1 cellular context compared by ENCODE assay signal in the genomic region with DNA sequence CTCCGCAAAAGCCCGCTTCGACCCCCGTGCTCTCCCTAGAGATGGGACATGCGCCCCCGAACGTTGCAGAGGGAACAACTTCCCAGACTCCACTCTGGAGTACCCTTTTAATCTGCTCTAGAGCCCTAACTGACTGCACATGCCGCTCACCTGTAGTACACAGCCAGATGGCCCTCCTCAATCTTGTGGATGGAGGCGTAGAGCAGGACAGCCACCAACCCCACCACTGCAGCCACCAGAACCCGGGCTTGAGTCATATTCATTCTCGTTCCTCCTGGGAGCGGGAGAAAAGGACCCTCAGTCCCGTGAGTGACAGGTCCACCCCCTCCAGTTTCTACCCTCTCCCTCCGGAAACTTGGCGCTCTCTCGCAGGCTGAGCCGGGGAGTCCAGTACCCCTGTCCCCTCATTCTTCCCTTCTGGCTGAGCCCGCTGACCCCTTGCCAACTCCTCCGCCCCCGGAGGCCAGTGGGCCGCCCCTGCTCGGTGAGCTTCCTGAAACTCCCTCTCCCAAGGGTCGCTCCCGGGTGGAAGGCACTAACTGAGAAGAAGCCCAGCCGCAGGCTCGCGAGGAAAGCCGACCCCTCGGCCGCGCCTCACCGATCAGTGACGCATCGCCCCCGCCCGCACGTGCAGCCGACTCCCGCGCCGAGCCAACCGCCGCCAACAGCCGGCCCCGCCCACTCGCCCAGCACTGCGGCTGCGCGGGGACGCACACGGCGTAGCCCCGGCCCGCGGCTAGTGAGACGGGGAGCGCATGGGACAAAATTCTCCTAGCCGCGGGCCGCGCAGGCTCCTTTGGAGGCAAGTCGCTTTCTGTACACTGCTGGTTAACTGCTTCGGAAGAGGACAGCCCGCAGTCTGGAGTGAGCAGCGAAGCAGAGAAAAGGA.
TF ChIP-seq lines count a peak whose summit lies in the region.

A gene (minus strand): TSS at position 666 of the 889 bp plus-strand sequence. CDS start 403 bp downstream, at position 263.

TF ChIP-seq in HepG2, 621 proteins besides CTCF, POLR2A, EP300 and RAD21 (continued from another document and continues in another):
- TF ChIP-seq, protein P1, sequence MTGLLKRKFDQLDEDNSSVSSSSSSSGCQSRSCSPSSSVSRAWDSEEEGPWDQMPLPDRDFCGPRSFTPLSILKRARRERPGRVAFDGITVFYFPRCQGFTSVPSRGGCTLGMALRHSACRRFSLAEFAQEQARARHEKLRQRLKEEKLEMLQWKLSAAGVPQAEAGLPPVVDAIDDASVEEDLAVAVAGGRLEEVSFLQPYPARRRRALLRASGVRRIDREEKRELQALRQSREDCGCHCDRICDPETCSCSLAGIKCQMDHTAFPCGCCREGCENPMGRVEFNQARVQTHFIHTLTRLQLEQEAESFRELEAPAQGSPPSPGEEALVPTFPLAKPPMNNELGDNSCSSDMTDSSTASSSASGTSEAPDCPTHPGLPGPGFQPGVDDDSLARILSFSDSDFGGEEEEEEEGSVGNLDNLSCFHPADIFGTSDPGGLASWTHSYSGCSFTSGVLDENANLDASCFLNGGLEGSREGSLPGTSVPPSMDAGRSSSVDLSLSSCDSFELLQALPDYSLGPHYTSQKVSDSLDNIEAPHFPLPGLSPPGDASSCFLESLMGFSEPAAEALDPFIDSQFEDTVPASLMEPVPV (CRISPR knock-in tag; IDR thresholded peaks at IDR 0.05), result no peak; the same call in none of the 2 replicates
- TF ChIP-seq SPEN (CRISPR knock-in tag; IDR thresholded peaks at IDR 0.05; ENCODE audit: low read depth) (peak; percentile 95), HMGA1 (CRISPR knock-in tag; conservative IDR thresholded peaks at IDR 0.05) (no peak), FOXK1 (CRISPR knock-in tag; IDR thresholded peaks at IDR 0.05; ENCODE audit: borderline replicate concordance, low read depth) (no peak), ZBTB7B (CRISPR knock-in tag; IDR thresholded peaks at IDR 0.05) (peak; percentile 85), ZNF232 (CRISPR knock-in tag; IDR thresholded peaks at IDR 0.05; ENCODE audit: borderline replicate concordance) (peak; percentile 93; the same call in 1 of the 2 replicates), ZNF17 (CRISPR knock-in tag; IDR thresholded peaks at IDR 0.05) (peak; percentile 38; the same call in 1 of the 2 replicates), STAG1 (CRISPR knock-in tag; IDR thresholded peaks at IDR 0.05) (no peak; the same call in 1 of the 2 replicates), ZNF768 (CRISPR knock-in tag; IDR thresholded peaks at IDR 0.05) (peak; percentile 63), SNAPC2 (CRISPR knock-in tag; IDR thresholded peaks at IDR 0.05) (peak; percentile 74; the same call in 1 of the 2 replicates), ZNF274 (CRISPR knock-in tag; IDR thresholded peaks at IDR 0.05) (peak; percentile 59), ZNF75D (CRISPR knock-in tag; IDR thresholded peaks at IDR 0.05; ENCODE audit: borderline replicate concordance) (no peak; the same call in 1 of the 2 replicates), KAT7 (CRISPR knock-in tag; IDR thresholded peaks at IDR 0.05; ENCODE audit: borderline replicate concordance) (peak; percentile 94; the same call in 1 of the 2 replicates), ZMYM4 (CRISPR knock-in tag; IDR thresholded peaks at IDR 0.05) (peak; percentile 92), HOXA7 (CRISPR knock-in tag; IDR thresholded peaks at IDR 0.05) (no peak), CAMTA2 (CRISPR knock-in tag; IDR thresholded peaks at IDR 0.05; ENCODE audit: borderline replicate concordance) (no peak), ZNF3 (CRISPR knock-in tag; IDR thresholded peaks at IDR 0.05) (no peak), ZNF660 (CRISPR knock-in tag; IDR thresholded peaks at IDR 0.05; ENCODE audit: borderline replicate concordance, low read depth) (no peak), ZNF577 (CRISPR knock-in tag; IDR thresholded peaks at IDR 0.05; ENCODE audit: borderline replicate concordance, low read depth) (no peak), MEIS1 (CRISPR knock-in tag; IDR thresholded peaks at IDR 0.05; ENCODE audit: borderline replicate concordance) (peak; percentile 63; the same call in 1 of the 2 replicates), ZKSCAN5 (CRISPR knock-in tag; IDR thresholded peaks at IDR 0.05) (no peak), SSRP1 (CRISPR knock-in tag; IDR thresholded peaks at IDR 0.05) (no peak), KDM1A (CRISPR knock-in tag; IDR thresholded peaks at IDR 0.05) (no peak), ZNF781 (CRISPR knock-in tag; IDR thresholded peaks at IDR 0.05; ENCODE audit: borderline replicate concordance, not compliant biosample characterization) (peak; percentile 31), ZMYM2 (CRISPR knock-in tag; IDR thresholded peaks at IDR 0.05) (no peak), HNRNPH1 (optimal IDR thresholded peaks at IDR 0.05; ENCODE audit: low read depth, low read length) (no peak), NCOA1 (CRISPR knock-in tag; IDR thresholded peaks at IDR 0.05) (no peak), ZNF136 (CRISPR knock-in tag; IDR thresholded peaks at IDR 0.05; ENCODE audit: low read depth) (no peak), ZNF615 (CRISPR knock-in tag; IDR thresholded peaks at IDR 0.05; ENCODE audit: borderline replicate concordance) (peak; percentile 66; the same call in 1 of the 2 replicates), ZNF775 (CRISPR knock-in tag; IDR thresholded peaks at IDR 0.05; ENCODE audit: borderline replicate concordance) (no peak), MED1 (CRISPR knock-in tag; IDR thresholded peaks at IDR 0.05) (peak; percentile 76), PRPF4 (IDR thresholded peaks at IDR 0.05; ENCODE audit: low read depth, low read length, poor library complexity, severe bottlenecking) (no peak), FOXA1 (IDR thresholded peaks at IDR 0.05) (no peak), FOXA1 (CRISPR knock-in tag; IDR thresholded peaks at IDR 0.05) (peak; percentile 54; the same call in 1 of the 2 replicates), ZNF484 (CRISPR knock-in tag; IDR thresholded peaks at IDR 0.05; ENCODE audit: borderline replicate concordance, low read depth) (no peak), CREM (IDR thresholded peaks at IDR 0.05) (peak; percentile 37; the same call in 1 of the 2 replicates), CREM (CRISPR knock-in tag; IDR thresholded peaks at IDR 0.05) (no peak), ZNF549 (CRISPR knock-in tag; IDR thresholded peaks at IDR 0.05) (peak; percentile 39; the same call in 1 of the 2 replicates), REXO4 (CRISPR knock-in tag; IDR thresholded peaks at IDR 0.05; ENCODE audit: borderline replicate concordance) (0 out of 2 replicates have a peak, but pooled peaks have one; percentile 63), ZNF383 (CRISPR knock-in tag; IDR thresholded peaks at IDR 0.05; ENCODE audit: borderline replicate concordance) (no peak), MATR3 (CRISPR knock-in tag; IDR thresholded peaks at IDR 0.05) (no peak), KDM5B (CRISPR knock-in tag; IDR thresholded peaks at IDR 0.05; ENCODE audit: borderline replicate concordance) (peak; percentile 96)
- TF ChIP-seq, protein P2, sequence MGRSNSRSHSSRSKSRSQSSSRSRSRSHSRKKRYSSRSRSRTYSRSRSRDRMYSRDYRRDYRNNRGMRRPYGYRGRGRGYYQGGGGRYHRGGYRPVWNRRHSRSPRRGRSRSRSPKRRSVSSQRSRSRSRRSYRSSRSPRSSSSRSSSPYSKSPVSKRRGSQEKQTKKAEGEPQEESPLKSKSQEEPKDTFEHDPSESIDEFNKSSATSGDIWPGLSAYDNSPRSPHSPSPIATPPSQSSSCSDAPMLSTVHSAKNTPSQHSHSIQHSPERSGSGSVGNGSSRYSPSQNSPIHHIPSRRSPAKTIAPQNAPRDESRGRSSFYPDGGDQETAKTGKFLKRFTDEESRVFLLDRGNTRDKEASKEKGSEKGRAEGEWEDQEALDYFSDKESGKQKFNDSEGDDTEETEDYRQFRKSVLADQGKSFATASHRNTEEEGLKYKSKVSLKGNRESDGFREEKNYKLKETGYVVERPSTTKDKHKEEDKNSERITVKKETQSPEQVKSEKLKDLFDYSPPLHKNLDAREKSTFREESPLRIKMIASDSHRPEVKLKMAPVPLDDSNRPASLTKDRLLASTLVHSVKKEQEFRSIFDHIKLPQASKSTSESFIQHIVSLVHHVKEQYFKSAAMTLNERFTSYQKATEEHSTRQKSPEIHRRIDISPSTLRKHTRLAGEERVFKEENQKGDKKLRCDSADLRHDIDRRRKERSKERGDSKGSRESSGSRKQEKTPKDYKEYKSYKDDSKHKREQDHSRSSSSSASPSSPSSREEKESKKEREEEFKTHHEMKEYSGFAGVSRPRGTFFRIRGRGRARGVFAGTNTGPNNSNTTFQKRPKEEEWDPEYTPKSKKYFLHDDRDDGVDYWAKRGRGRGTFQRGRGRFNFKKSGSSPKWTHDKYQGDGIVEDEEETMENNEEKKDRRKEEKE (IDR thresholded peaks at IDR 0.05), result no peak
- TF ChIP-seq, protein P3, sequence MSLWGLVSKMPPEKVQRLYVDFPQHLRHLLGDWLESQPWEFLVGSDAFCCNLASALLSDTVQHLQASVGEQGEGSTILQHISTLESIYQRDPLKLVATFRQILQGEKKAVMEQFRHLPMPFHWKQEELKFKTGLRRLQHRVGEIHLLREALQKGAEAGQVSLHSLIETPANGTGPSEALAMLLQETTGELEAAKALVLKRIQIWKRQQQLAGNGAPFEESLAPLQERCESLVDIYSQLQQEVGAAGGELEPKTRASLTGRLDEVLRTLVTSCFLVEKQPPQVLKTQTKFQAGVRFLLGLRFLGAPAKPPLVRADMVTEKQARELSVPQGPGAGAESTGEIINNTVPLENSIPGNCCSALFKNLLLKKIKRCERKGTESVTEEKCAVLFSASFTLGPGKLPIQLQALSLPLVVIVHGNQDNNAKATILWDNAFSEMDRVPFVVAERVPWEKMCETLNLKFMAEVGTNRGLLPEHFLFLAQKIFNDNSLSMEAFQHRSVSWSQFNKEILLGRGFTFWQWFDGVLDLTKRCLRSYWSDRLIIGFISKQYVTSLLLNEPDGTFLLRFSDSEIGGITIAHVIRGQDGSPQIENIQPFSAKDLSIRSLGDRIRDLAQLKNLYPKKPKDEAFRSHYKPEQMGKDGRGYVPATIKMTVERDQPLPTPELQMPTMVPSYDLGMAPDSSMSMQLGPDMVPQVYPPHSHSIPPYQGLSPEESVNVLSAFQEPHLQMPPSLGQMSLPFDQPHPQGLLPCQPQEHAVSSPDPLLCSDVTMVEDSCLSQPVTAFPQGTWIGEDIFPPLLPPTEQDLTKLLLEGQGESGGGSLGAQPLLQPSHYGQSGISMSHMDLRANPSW (CRISPR knock-in tag; IDR thresholded peaks at IDR 0.05; ENCODE audit: borderline replicate concordance), result no peak
- TF ChIP-seq, protein P4, sequence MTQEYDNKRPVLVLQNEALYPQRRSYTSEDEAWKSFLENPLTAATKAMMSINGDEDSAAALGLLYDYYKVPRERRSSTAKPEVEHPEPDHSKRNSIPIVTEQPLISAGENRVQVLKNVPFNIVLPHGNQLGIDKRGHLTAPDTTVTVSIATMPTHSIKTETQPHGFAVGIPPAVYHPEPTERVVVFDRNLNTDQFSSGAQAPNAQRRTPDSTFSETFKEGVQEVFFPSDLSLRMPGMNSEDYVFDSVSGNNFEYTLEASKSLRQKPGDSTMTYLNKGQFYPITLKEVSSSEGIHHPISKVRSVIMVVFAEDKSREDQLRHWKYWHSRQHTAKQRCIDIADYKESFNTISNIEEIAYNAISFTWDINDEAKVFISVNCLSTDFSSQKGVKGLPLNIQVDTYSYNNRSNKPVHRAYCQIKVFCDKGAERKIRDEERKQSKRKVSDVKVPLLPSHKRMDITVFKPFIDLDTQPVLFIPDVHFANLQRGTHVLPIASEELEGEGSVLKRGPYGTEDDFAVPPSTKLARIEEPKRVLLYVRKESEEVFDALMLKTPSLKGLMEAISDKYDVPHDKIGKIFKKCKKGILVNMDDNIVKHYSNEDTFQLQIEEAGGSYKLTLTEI (CRISPR knock-in tag; conservative IDR thresholded peaks at IDR 0.05), result peak; percentile 45; the same call in 1 of the 2 replicates
- TF ChIP-seq, protein P5, sequence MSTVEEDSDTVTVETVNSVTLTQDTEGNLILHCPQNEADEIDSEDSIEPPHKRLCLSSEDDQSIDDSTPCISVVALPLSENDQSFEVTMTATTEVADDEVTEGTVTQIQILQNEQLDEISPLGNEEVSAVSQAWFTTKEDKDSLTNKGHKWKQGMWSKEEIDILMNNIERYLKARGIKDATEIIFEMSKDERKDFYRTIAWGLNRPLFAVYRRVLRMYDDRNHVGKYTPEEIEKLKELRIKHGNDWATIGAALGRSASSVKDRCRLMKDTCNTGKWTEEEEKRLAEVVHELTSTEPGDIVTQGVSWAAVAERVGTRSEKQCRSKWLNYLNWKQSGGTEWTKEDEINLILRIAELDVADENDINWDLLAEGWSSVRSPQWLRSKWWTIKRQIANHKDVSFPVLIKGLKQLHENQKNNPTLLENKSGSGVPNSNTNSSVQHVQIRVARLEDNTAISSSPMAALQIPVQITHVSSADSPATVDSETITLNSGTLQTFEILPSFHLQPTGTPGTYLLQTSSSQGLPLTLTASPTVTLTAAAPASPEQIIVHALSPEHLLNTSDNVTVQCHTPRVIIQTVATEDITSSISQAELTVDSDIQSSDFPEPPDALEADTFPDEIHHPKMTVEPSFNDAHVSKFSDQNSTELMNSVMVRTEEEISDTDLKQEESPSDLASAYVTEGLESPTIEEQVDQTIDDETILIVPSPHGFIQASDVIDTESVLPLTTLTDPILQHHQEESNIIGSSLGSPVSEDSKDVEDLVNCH (CRISPR knock-in tag; IDR thresholded peaks at IDR 0.05), result no peak
- TF ChIP-seq, protein P6, sequence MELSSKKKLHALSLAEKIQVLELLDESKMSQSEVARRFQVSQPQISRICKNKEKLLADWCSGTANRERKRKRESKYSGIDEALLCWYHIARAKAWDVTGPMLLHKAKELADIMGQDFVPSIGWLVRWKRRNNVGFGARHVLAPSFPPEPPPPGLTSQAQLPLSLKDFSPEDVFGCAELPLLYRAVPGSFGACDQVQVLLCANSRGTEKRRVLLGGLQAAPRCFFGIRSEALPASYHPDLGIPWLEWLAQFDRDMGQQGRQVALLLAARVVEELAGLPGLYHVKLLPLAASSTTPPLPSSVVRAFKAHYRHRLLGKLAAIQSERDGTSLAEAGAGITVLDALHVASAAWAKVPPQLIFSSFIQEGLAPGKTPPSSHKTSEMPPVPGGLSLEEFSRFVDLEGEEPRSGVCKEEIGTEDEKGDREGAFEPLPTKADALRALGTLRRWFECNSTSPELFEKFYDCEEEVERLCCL (CRISPR knock-in tag; IDR thresholded peaks at IDR 0.05; ENCODE audit: borderline replicate concordance), result no peak
- TF ChIP-seq, protein P7, sequence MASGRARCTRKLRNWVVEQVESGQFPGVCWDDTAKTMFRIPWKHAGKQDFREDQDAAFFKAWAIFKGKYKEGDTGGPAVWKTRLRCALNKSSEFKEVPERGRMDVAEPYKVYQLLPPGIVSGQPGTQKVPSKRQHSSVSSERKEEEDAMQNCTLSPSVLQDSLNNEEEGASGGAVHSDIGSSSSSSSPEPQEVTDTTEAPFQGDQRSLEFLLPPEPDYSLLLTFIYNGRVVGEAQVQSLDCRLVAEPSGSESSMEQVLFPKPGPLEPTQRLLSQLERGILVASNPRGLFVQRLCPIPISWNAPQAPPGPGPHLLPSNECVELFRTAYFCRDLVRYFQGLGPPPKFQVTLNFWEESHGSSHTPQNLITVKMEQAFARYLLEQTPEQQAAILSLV (CRISPR knock-in tag; IDR thresholded peaks at IDR 0.05; ENCODE audit: borderline replicate concordance), result peak; percentile 84; the same call in 1 of the 2 replicates
